1 cellular context compared by ENCODE assay signal in genomic region chr4:152540293-152540674, GRCh38.
TF ChIP-seq lines count a peak whose summit lies in the region.

No MANE protein-coding gene starts in this region.

TF ChIP-seq in SK-N-SH, 30 proteins besides CTCF, POLR2A, EP300 and RAD21 (continued from another document):
- TF ChIP-seq, protein P1, sequence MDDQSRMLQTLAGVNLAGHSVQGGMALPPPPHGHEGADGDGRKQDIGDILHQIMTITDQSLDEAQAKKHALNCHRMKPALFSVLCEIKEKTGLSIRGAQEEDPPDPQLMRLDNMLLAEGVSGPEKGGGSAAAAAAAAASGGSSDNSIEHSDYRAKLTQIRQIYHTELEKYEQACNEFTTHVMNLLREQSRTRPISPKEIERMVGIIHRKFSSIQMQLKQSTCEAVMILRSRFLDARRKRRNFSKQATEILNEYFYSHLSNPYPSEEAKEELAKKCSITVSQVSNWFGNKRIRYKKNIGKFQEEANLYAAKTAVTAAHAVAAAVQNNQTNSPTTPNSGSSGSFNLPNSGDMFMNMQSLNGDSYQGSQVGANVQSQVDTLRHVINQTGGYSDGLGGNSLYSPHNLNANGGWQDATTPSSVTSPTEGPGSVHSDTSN (IDR thresholded peaks at IDR 0.05) = no peak
- TF ChIP-seq, protein P2, sequence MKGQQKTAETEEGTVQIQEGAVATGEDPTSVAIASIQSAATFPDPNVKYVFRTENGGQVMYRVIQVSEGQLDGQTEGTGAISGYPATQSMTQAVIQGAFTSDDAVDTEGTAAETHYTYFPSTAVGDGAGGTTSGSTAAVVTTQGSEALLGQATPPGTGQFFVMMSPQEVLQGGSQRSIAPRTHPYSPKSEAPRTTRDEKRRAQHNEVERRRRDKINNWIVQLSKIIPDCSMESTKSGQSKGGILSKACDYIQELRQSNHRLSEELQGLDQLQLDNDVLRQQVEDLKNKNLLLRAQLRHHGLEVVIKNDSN (IDR thresholded peaks at IDR 0.05; ENCODE audit: borderline replicate concordance, low read depth) = no peak
- TF ChIP-seq MXI1 (IDR thresholded peaks at IDR 0.05; ENCODE audit: low read depth, low read length) (no peak), GATA2 (CRISPR knock-in tag; IDR thresholded peaks at IDR 0.05) (no peak), POLR2AphosphoS5 (IDR thresholded peaks at IDR 0.05; ENCODE audit: low read depth, low read length) (no peak), NRF1 (IDR thresholded peaks at IDR 0.05; ENCODE audit: low read depth, low read length) (no peak)
- TF ChIP-seq, protein P3, sequence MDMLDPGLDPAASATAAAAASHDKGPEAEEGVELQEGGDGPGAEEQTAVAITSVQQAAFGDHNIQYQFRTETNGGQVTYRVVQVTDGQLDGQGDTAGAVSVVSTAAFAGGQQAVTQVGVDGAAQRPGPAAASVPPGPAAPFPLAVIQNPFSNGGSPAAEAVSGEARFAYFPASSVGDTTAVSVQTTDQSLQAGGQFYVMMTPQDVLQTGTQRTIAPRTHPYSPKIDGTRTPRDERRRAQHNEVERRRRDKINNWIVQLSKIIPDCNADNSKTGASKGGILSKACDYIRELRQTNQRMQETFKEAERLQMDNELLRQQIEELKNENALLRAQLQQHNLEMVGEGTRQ (IDR thresholded peaks at IDR 0.05; ENCODE audit: borderline replicate concordance, low read depth, low read length) = no peak
- TF ChIP-seq, protein P4, sequence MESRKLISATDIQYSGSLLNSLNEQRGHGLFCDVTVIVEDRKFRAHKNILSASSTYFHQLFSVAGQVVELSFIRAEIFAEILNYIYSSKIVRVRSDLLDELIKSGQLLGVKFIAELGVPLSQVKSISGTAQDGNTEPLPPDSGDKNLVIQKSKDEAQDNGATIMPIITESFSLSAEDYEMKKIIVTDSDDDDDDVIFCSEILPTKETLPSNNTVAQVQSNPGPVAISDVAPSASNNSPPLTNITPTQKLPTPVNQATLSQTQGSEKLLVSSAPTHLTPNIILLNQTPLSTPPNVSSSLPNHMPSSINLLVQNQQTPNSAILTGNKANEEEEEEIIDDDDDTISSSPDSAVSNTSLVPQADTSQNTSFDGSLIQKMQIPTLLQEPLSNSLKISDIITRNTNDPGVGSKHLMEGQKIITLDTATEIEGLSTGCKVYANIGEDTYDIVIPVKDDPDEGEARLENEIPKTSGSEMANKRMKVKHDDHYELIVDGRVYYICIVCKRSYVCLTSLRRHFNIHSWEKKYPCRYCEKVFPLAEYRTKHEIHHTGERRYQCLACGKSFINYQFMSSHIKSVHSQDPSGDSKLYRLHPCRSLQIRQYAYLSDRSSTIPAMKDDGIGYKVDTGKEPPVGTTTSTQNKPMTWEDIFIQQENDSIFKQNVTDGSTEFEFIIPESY (IDR thresholded peaks at IDR 0.05; ENCODE audit: borderline replicate concordance, low read depth) = no peak
TF ChIP-seq in SK-N-SH: peak in this region for 0.
